Comparison of ENCODE assay signal across 9 cellular contexts in the genomic region with DNA sequence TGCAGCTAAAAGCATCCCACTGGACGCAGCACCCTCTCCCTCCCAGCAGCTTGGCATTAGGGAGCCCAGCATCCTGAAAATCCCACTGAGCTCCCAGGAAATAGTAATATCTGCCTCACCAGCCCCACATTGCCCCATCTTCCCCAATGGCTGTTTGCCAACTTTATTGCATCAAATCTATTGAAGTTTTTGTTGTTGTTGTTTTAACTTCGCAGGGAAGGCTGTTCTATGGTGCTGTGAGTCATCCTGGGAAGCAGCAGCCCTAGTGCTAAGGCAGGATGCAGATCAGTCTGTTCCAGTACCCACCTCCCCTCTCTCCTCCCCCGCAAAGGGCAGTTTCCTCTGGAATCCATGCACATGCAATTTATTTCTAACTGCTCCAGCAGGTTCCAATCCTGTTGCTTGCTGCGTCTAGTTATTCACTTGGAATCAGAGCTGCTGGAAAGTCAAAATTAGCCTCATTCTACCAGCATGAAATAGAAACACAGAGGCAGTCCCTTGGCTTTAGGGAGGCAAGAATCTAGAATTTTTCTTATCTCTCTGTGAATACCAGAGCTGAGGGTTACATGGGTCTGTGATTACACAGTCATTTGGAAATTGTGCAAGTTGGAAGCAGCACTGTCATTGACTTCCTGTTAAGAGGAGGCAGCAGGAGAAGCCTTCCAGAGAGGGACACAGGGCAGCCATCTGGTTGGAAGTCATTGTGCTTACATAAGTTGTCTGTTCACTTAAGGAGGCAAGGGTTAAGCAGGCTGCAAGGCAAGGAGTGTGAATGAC.
DNase-seq lines count a peak whose midpoint lies in the region; ATAC-seq and TF ChIP-seq lines count a peak whose summit lies in the region.
"Had no signal": no experiment of that assay in that cellular context is flagged by ENCODE, and none has a peak within 500 bp of the region (broad histone marks: within the 10 kb centered on the region; RNA-seq: fewer than 3 reads in every experiment).

No MANE protein-coding gene starts in this region.

- no peaks in the 10 kb centered on the region for H3K9me3 ChIP-seq in left lung

- TF ChIP-seq CTCF in cardiac fibroblast (IDR thresholded peaks at IDR 0.05; ENCODE audit: low read depth, low read length): no peak
- TF ChIP-seq CTCF in left lung (IDR thresholded peaks at IDR 0.05): no peak
- TF ChIP-seq CTCF in activated CD8-positive, alpha-beta T cell treated with anti-CD3 and anti-CD28 coated beads for 36 hours (IDR thresholded peaks at IDR 0.05): no peak

- POLR2A ChIA-PET in activated CD8-positive, alpha-beta T cell treated with anti-CD3 and anti-CD28 coated beads for 36 hours (lab: Charles Lee): no interaction called here

- DNase-seq in ACHN (peak; percentile 58), LHCN-M2 (ENCODE audit: low read depth) (peak; percentile 91), cardiac fibroblast (ENCODE audit: low read depth in 2 of 2) (peak; percentile 92 to 97), left lung (no peak), 8988T (no peak)
- DNase-seq in activated CD8-positive, alpha-beta T cell treated with anti-CD3 and anti-CD28 coated beads for 36 hours: no peak
- DNase-seq in stimulated activated naive CD8-positive, alpha-beta T cell treated with anti-CD3 and anti-CD28 coated beads, Interleukin-15, Interleukin-2, amounts not matched to agents 100 U/mL and 50 U/mL, for 24 hours: no peak
- DNase-seq: DND-41 had no signal

- peaks cover 29% of the 10 kb centered on the region for H3K27me3 Mint-ChIP-seq in activated CD8-positive, alpha-beta T cell treated with anti-CD3 and anti-CD28 coated beads for 36 hours

- in situ Hi-C loops in ACHN (cut with HindIII; ENCODE audit: low pct_ligation_motif_present, low pct_unique_long_range_greater_than_20kb, low sequenced_read_pairs): no loop called here

- no peak overlapping the region for H3K27ac Mint-ChIP-seq in activated CD8-positive, alpha-beta T cell treated with anti-CD3 and anti-CD28 coated beads for 36 hours

- peak overlapping the region in 1 of 2 donors; percentile 50 for H3K27ac ChIP-seq in left lung

- H3K36me3 Mint-ChIP-seq in activated CD8-positive, alpha-beta T cell treated with anti-CD3 and anti-CD28 coated beads for 36 hours (ENCODE audit: low read depth): no peaks in the 10 kb centered on the region

- intact Hi-C loops in left lung (cut with DNase I): no loop called here
- intact Hi-C loops in activated CD8-positive, alpha-beta T cell treated with anti-CD3 and anti-CD28 coated beads for 36 hours (cut with micrococcal nuclease): no loop called here

- H3K9me3 Mint-ChIP-seq in activated CD8-positive, alpha-beta T cell treated with anti-CD3 and anti-CD28 coated beads for 36 hours: no peaks in the 10 kb centered on the region

- H3K4me3 ChIP-seq in cardiac fibroblast (replicated peaks in 1 of 2; ENCODE audit: low read depth in 2 of 2, low read length in 2 of 2): no peak overlapping the region
- H3K4me3 ChIP-seq in left lung: no peak overlapping the region

- no peaks in the 10 kb centered on the region for H3K36me3 ChIP-seq in left lung

- peak; percentile 72 for ATAC-seq in left lung
- ATAC-seq in GM21526 (IDR thresholded peaks at IDR 0.05; ENCODE audit: low FRiP score, unreplicated experiment): no peak
- no peak for ATAC-seq in activated CD8-positive, alpha-beta T cell treated with anti-CD3 and anti-CD28 coated beads for 36 hours
- ATAC-seq in stimulated activated naive CD8-positive, alpha-beta T cell treated with anti-CD3 and anti-CD28 coated beads, Interleukin-15, Interleukin-2, amounts not matched to agents 100 U/mL and 50 U/mL, for 24 hours: no peak

- no peaks in the 10 kb centered on the region for H3K4me1 Mint-ChIP-seq in activated CD8-positive, alpha-beta T cell treated with anti-CD3 and anti-CD28 coated beads for 36 hours (ENCODE audit: low read depth)

- H3K4me3 Mint-ChIP-seq in activated CD8-positive, alpha-beta T cell treated with anti-CD3 and anti-CD28 coated beads for 36 hours: no peak overlapping the region

- no peaks in the 10 kb centered on the region for H3K27me3 ChIP-seq in left lung

- peaks cover 11 to 19% of the 10 kb centered on the region in 2 donors for H3K4me1 ChIP-seq in left lung

- CTCF ChIA-PET in activated CD8-positive, alpha-beta T cell treated with anti-CD3 and anti-CD28 coated beads for 36 hours (lab: Charles Lee): interaction anchor here (0.8 kb wide), 1 partner anchor 21 kb away, joined by 3 read pairs; no protein-coding TSS in a partner anchor

Comparison
In these comparisons a context has a peak if more than half of its experiments do, and no peak if none do; other contexts are left out.
1. DNase-seq: peak in ACHN (single experiment), LHCN-M2 (single experiment) and cardiac fibroblast (2 of 2); none in left lung (0 of 2), 8988T (single experiment), activated CD8-positive, alpha-beta T cell treated with anti-CD3 and anti-CD28 coated beads for 36 hours (single experiment) and stimulated activated naive CD8-positive, alpha-beta T cell treated with anti-CD3 and anti-CD28 coated beads, Interleukin-15, Interleukin-2, amounts not matched to agents 100 U/mL and 50 U/mL, for 24 hours (single experiment).